23 cellular contexts compared by ENCODE assay signal in genomic region chr5:43608406-43608805, GRCh38.
"Had no signal": no experiment of that assay in that cellular context is flagged by ENCODE, and none has a peak within 500 bp of the region (broad histone marks: within the 10 kb centered on the region; RNA-seq: fewer than 3 reads in every experiment).

No MANE protein-coding gene starts in this region.

- DNase-seq: activated B cell treated with CpG ODN at 0.5 μM for 24 hours; activated CD4-positive, alpha-beta T cell treated with anti-CD3 and anti-CD28 coated beads for 36 hours; activated CD4-positive, alpha-beta T cell treated with anti-CD3 and anti-CD28 coated beads, Interleukin-2, amount 50 U/mL, for 4 hours; activated CD8-positive, alpha-beta memory T cell treated with anti-CD3 and anti-CD28 coated beads for 24 hours; activated CD8-positive, alpha-beta memory T cell treated with anti-CD3 and anti-CD28 coated beads, Interleukin-2, amount 50 U/mL, for 4 hours; activated naive CD4-positive, alpha-beta T cell treated with anti-CD3 and anti-CD28 coated beads for 36 hours; activated T-cell treated with anti-CD3 and anti-CD28 coated beads, Interleukin-2, amount 50 U/mL, for 4 hours; anterior cingulate cortex; body of pancreas; effector CD4-positive, alpha-beta T cell; head of caudate nucleus; left cardiac atrium; lower lobe of right lung; naive B cell; occipital lobe; stimulated activated CD4-positive, alpha-beta T cell treated with anti-CD3 and anti-CD28 coated beads, Interleukin-2, amount 100 ng/mL, for 48 hours; stimulated activated CD8-positive, alpha-beta memory T cell treated with anti-CD3 and anti-CD28 coated beads, Interleukin-4, amount 100 ng/mL, for 48 hours; stimulated activated naive CD4-positive, alpha-beta T cell treated with Interleukin-2 at 50 U/mL for 16 hours; T-helper 1 cell; upper lobe of left lung had no signal

- H3K9me3 ChIP-seq: body of pancreas, gastroesophageal sphincter, lower lobe of right lung, thoracic aorta, upper lobe of left lung had no signal

- H3K27me3 Mint-ChIP-seq: activated B cell treated with CpG ODN at 0.5 μM for 24 hours; activated CD4-positive, alpha-beta T cell treated with anti-CD3 and anti-CD28 coated beads for 36 hours; naive B cell had no signal

- H3K9me3 Mint-ChIP-seq: activated B cell treated with CpG ODN at 0.5 μM for 24 hours; activated naive CD4-positive, alpha-beta T cell treated with anti-CD3 and anti-CD28 coated beads for 36 hours; activated T-cell treated with anti-CD3 and anti-CD28 coated beads, Interleukin-2, amount 50 U/mL, for 4 hours; naive B cell; neural crest cell had no signal

- ATAC-seq: activated CD4-positive, alpha-beta T cell treated with anti-CD3 and anti-CD28 coated beads for 36 hours; activated T-cell treated with anti-CD3 and anti-CD28 coated beads, Interleukin-2, amount 50 U/mL, for 4 hours; body of pancreas; gastroesophageal sphincter; left cardiac atrium; lower lobe of right lung had no signal

- H3K27ac Mint-ChIP-seq: activated B cell treated with CpG ODN at 0.5 μM for 24 hours; activated CD4-positive, alpha-beta T cell treated with anti-CD3 and anti-CD28 coated beads for 36 hours; activated naive CD4-positive, alpha-beta T cell treated with anti-CD3 and anti-CD28 coated beads for 36 hours had no signal

- H3K4me3 Mint-ChIP-seq: activated B cell treated with CpG ODN at 0.5 μM for 24 hours; activated CD4-positive, alpha-beta T cell treated with anti-CD3 and anti-CD28 coated beads for 36 hours; activated naive CD4-positive, alpha-beta T cell treated with anti-CD3 and anti-CD28 coated beads for 36 hours; activated T-cell treated with anti-CD3 and anti-CD28 coated beads, Interleukin-2, amount 50 U/mL, for 4 hours; naive B cell; neural crest cell had no signal

- H3K27me3 ChIP-seq: body of pancreas, gastroesophageal sphincter, upper lobe of left lung had no signal

- H3K4me3 ChIP-seq: body of pancreas, gastroesophageal sphincter, lower lobe of right lung, thoracic aorta, upper lobe of left lung had no signal

- H3K27ac ChIP-seq: body of pancreas, gastroesophageal sphincter, lower lobe of right lung, thoracic aorta, upper lobe of left lung had no signal
